ENCODE assay signal across 13 cellular contexts in genomic region chr7:84232653-84233052, GRCh38. TPM values are rescaled to one million over a fixed set of nuclear protein-coding genes. Genes with fewer than 3 reads are reported as not detected.
DNase-seq lines count a peak whose midpoint lies in the region; ATAC-seq and TF ChIP-seq lines count a peak whose summit lies in the region.
"Had no signal": no experiment of that assay in that cellular context is flagged by ENCODE, and none has a peak within 500 bp of the region (broad histone marks: within the 10 kb centered on the region; RNA-seq: fewer than 3 reads in every experiment).

No MANE protein-coding gene starts in this region.

- no peak for ATAC-seq in foreskin keratinocyte

- H3K4me1 ChIP-seq in breast epithelium = no peaks in the 10 kb centered on the region
- H3K4me1 ChIP-seq in adipocyte (ENCODE audit: control insufficient read depth, insufficient read depth, low read length) = peaks cover 23% of the 10 kb centered on the region
- peaks cover 15% of the 10 kb centered on the region for H3K4me1 ChIP-seq in foreskin keratinocyte
- no peaks in the 10 kb centered on the region for H3K4me1 ChIP-seq in prostate gland (replicated peaks)
- H3K4me1 ChIP-seq: BLaER1 had no signal

- peak; percentile 69 for DNase-seq in MCF 10A (ENCODE audit: unreplicated experiment)
- no peak for DNase-seq in breast epithelium (ENCODE audit: low spot score in 2 of 2)
- peak; percentile 85 for DNase-seq in adipocyte (ENCODE audit: low read depth)
- no peak for DNase-seq in foreskin keratinocyte
- DNase-seq in prostate gland (ENCODE audit: low spot score) = no peak
- no peak for DNase-seq in AML-193 (lab: John Stamatoyannopoulos, UW)
- no peak for DNase-seq in NCI-H510A treated with DMSO at 0.1 percent for 48 hours (lab: John Stamatoyannopoulos, UW)
- DNase-seq in T1000 (lab: John Stamatoyannopoulos, UW) = no peak
- DNase-seq: activated CD4-positive, alpha-beta T cell treated with anti-CD3 and anti-CD28 coated beads, Interleukin-2, amount 50 U/mL, for 4 hours; activated naive CD4-positive, alpha-beta T cell treated with anti-CD3 and anti-CD28 coated beads for 36 hours; cortex of kidney; hippocampal formation had no signal

- no peak for TF ChIP-seq POLR2A in breast epithelium (IDR thresholded peaks at IDR 0.05)
- TF ChIP-seq POLR2A in prostate gland (IDR thresholded peaks at IDR 0.05) = no peak

- POLR2A ChIA-PET in MCF 10A (lab: Yijun Ruan, JAX) = no interaction called here

- H3K36me3 ChIP-seq in breast epithelium (no peaks in the 10 kb centered on the region), adipocyte (ENCODE audit: control insufficient read depth, insufficient read depth, low read length, severe bottlenecking) (no peaks in the 10 kb centered on the region), prostate gland (no peaks in the 10 kb centered on the region)
- H3K36me3 ChIP-seq: BLaER1 had no signal

- H3K27me3 ChIP-seq in breast epithelium (no peaks in the 10 kb centered on the region), adipocyte (replicated peaks; ENCODE audit: control insufficient read depth, insufficient read depth, low read length) (no peaks in the 10 kb centered on the region), foreskin keratinocyte (no peaks in the 10 kb centered on the region), prostate gland (replicated peaks; ENCODE audit: insufficient read depth) (no peaks in the 10 kb centered on the region)
- H3K27me3 ChIP-seq: BLaER1 had no signal

- H3K9me3 Mint-ChIP-seq in MCF 10A (ENCODE audit: unreplicated experiment) = no peaks in the 10 kb centered on the region
- H3K9me3 Mint-ChIP-seq: activated naive CD4-positive, alpha-beta T cell treated with anti-CD3 and anti-CD28 coated beads for 36 hours had no signal

- no peaks in the 10 kb centered on the region for H3K27me3 Mint-ChIP-seq in MCF 10A (ENCODE audit: insufficient read depth, unreplicated experiment)

- no peak overlapping the region for H3K27ac ChIP-seq in breast epithelium
- H3K27ac ChIP-seq in foreskin keratinocyte = no peak overlapping the region
- H3K27ac ChIP-seq in prostate gland = no peak overlapping the region
- H3K27ac ChIP-seq: BLaER1 had no signal

- TF ChIP-seq CTCF in MCF 10A (IDR thresholded peaks at IDR 0.05; ENCODE audit: unreplicated experiment) (no peak), breast epithelium (IDR thresholded peaks at IDR 0.05) (no peak), foreskin keratinocyte (conservative IDR thresholded peaks at IDR 0.05) (peak; percentile 46), prostate gland (IDR thresholded peaks at IDR 0.05) (no peak)

- no peaks in the 10 kb centered on the region for H3K36me3 Mint-ChIP-seq in MCF 10A (ENCODE audit: insufficient read depth, unreplicated experiment)

- H3K9me3 ChIP-seq in breast epithelium (no peaks in the 10 kb centered on the region), adipocyte (ENCODE audit: control insufficient read depth, low read length) (no peaks in the 10 kb centered on the region), prostate gland (no peaks in the 10 kb centered on the region)
- H3K9me3 ChIP-seq: BLaER1 had no signal

- BruUV-seq in MCF 10A (replicated peaks; lab: Mats Ljungman, UMichigan) = no TSS peak

- no peak overlapping the region for H3K4me3 Mint-ChIP-seq in MCF 10A (ENCODE audit: unreplicated experiment)
- H3K4me3 Mint-ChIP-seq: activated naive CD4-positive, alpha-beta T cell treated with anti-CD3 and anti-CD28 coated beads for 36 hours had no signal

- peaks cover 32% of the 10 kb centered on the region for H3K4me1 Mint-ChIP-seq in MCF 10A (ENCODE audit: insufficient read depth, unreplicated experiment)

- no peak overlapping the region for H3K4me3 ChIP-seq in breast epithelium
- H3K4me3 ChIP-seq in adipocyte (ENCODE audit: low read length) = no peak overlapping the region
- no peak overlapping the region for H3K4me3 ChIP-seq in prostate gland
- H3K4me3 ChIP-seq: BLaER1 had no signal

- intact Hi-C loops in MCF 10A (cut with micrococcal nuclease) = no loop called here
- intact Hi-C loops in breast epithelium (cut with DNase I; ENCODE audit: low total_unique reads) = no loop called here
- intact Hi-C loops in prostate gland (cut with DNase I) = no loop called here

- H3K9ac ChIP-seq in adipocyte (ENCODE audit: low read length) = peak overlapping the region; percentile 30
- H3K9ac ChIP-seq: BLaER1 had no signal

- WGBS in prostate gland = 21% methylated on average over 1 of the region's 1 CpG

- H3K27ac Mint-ChIP-seq in MCF 10A (ENCODE audit: low read depth, unreplicated experiment) = peak overlapping the region; percentile 55
- H3K27ac Mint-ChIP-seq: activated naive CD4-positive, alpha-beta T cell treated with anti-CD3 and anti-CD28 coated beads for 36 hours had no signal

- CTCF ChIA-PET in MCF 10A (lab: Yijun Ruan, JAX) = no interaction called here

RNA-seq across cellular contexts. Expression of gene SEMA3A, which starts 38.1 kb away (rescaled TPM):
- total RNA-seq in MCF 10A (2022) (1.5 and 3.2 TPM in 2 replicates), breast epithelium (10 to 100 TPM in 1 of 3 donors, 1 to 10 TPM in 2; 2.9 to 23.2 (median 5.2) TPM), foreskin keratinocyte (3.2 and 4.6 TPM in 2 replicates), prostate gland (1 to 10 TPM; 1.6 to 1.9 TPM)
- polyA plus RNA-seq in foreskin keratinocyte = 0.66 and 1.0 TPM in 2 replicates

Comparison
In these comparisons a context has a peak if more than half of its experiments do, and no peak if none do; other contexts are left out.
1. DNase-seq: peak in MCF 10A (single experiment) and adipocyte (single experiment); none in breast epithelium (0 of 2), foreskin keratinocyte (0 of 2), prostate gland (single experiment), AML-193 (0 of 2), NCI-H510A treated with DMSO at 0.1 percent for 48 hours (single experiment) and T1000 (single experiment).